In the genomic region with DNA sequence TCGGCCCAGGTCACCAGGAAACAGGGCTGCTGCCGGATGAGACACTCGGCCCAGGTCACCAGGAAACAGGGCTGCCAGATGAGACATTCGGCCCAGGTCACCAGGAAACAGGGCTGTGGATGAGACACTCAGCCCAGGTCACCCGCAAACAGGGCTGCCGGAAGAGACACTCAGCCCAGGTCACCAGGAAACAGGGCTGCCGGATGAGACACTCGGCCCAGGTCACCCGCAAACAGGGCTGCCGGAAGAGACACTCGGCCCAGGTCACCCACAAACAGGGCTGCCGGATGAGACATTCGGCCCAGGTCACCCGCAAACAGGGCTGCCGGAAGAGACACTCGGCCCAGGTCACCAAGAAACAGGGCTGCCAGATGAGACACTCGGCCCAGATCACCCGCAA, we compare ENCODE assay signal across 7 cellular contexts. TPM values are rescaled to one million over a fixed set of nuclear protein-coding genes. Genes with fewer than 3 reads are reported as not detected.
DNase-seq lines count a peak whose midpoint lies in the region; ATAC-seq, FAIRE-seq and TF ChIP-seq lines count a peak whose summit lies in the region.
"Not testable (repeated sequence)": the region's sequence is repeated elsewhere in the genome, so short reads cannot be mapped to it uniquely, and the experiment has no call there.

No MANE protein-coding gene starts in this region.

- H4K8ac ChIP-seq in mesenchymal stem cell (ENCODE audit: low read length) = peak overlapping the region; percentile 39
- not testable (repeated sequence) for H4K8ac ChIP-seq in neuronal stem cell (ENCODE audit: low read depth, low read length)

- H3K27me3 ChIP-seq in AG04450 (ENCODE audit: control insufficient read depth, insufficient read depth, low read length); endothelial cell of umbilical vein (ENCODE audit: control insufficient read depth in 2 of 2, insufficient read depth in 2 of 2, low read length in 2 of 2); mesenchymal stem cell (ENCODE audit: control insufficient read depth in 1 of 2, insufficient read depth in 1 of 2, low read length in 2 of 2); neuronal stem cell (ENCODE audit: control insufficient read depth in 3 of 3, insufficient read depth in 3 of 3, low read depth in 1 of 3, low read length in 3 of 3): not testable (repeated sequence)

- not testable (repeated sequence) for FAIRE-seq in endothelial cell of umbilical vein (lab: Jason Lieb, UNC)

- not testable (repeated sequence) for ATAC-seq in WTC11; stimulated activated effector memory CD8-positive, alpha-beta T cell treated with anti-CD3 and anti-CD28 coated beads, Interleukin-12 subunit alpha, Interleukin-12 subunit beta, amount 100 ng/mL, for 72 hours

- H3K4ac ChIP-seq in mesenchymal stem cell (ENCODE audit: low read depth in 1 of 2, low read length in 2 of 2) = peak overlapping the region in 1 of 2 experiments; percentile 51
- not testable (repeated sequence) for H3K4ac ChIP-seq in neuronal stem cell (ENCODE audit: low read length)

- WGBS in mesenchymal stem cell = 96% methylated on average over 18 of the region's 18 CpGs
- no CpG with 5 or more reads among the region's 18 CpGs for WGBS in neuronal stem cell (ENCODE audit: extremely low coverage in 2 of 2, insufficient read length in 2 of 2, insufficient replicate concordance in 1 of 2), 2 donors

- dilution Hi-C loops in endothelial cell of umbilical vein (cut with MboI; ENCODE audit: extremely low pct_ligation_motif_present, low sequenced_read_pairs) = not testable (repeated sequence)

- not testable (repeated sequence) for BruUV-seq in endothelial cell of umbilical vein (replicated peaks; lab: Mats Ljungman, UMichigan)

- H4K20me1 ChIP-seq in endothelial cell of umbilical vein (replicated peaks; ENCODE audit: control insufficient read depth, extremely low read depth, insufficient read depth, low read length) = not testable (repeated sequence)

- not testable (repeated sequence) for H2BK120ac ChIP-seq in mesenchymal stem cell (ENCODE audit: low read depth, low read length); neuronal stem cell (ENCODE audit: low read depth, low read length)

- intact Hi-C loops in endothelial cell of umbilical vein (cut with micrococcal nuclease) = loop anchor here (5.0 kb wide), 1 partner anchor 274 kb away; no protein-coding TSS in a partner anchor

- not testable (repeated sequence) for H3K4me3 ChIP-seq in AG04450 (ENCODE audit: low read depth, low read length); coronary artery; endothelial cell of umbilical vein (replicated peaks in 1 of 3; ENCODE audit: insufficient read depth in 1 of 3, low read depth in 1 of 3, low read length in 3 of 3); mesenchymal stem cell (ENCODE audit: insufficient read depth in 1 of 2, low read depth in 1 of 2, low read length in 2 of 2); neuronal stem cell (ENCODE audit: low read length in 2 of 2)

- H2BK15ac ChIP-seq in mesenchymal stem cell (ENCODE audit: low read depth, poor library complexity, severe bottlenecking); neuronal stem cell (ENCODE audit: low read length): not testable (repeated sequence)

- not testable (repeated sequence) for H3K36me3 Mint-ChIP-seq in WTC11; stimulated activated effector memory CD8-positive, alpha-beta T cell treated with anti-CD3 and anti-CD28 coated beads, Interleukin-12 subunit alpha, Interleukin-12 subunit beta, amount 100 ng/mL, for 72 hours

- not testable (repeated sequence) for H3K27me3 Mint-ChIP-seq in WTC11 (ENCODE audit: low read depth)

- not testable (repeated sequence) for H2AK5ac ChIP-seq in mesenchymal stem cell (ENCODE audit: low read length, severe bottlenecking); neuronal stem cell (ENCODE audit: low read depth, low read length)

- H3K9me3 Mint-ChIP-seq in WTC11; stimulated activated effector memory CD8-positive, alpha-beta T cell treated with anti-CD3 and anti-CD28 coated beads, Interleukin-12 subunit alpha, Interleukin-12 subunit beta, amount 100 ng/mL, for 72 hours: not testable (repeated sequence)

- not testable (repeated sequence) for H4K91ac ChIP-seq in mesenchymal stem cell (ENCODE audit: low read length); neuronal stem cell (ENCODE audit: low read depth, low read length, poor library complexity)

- H3K4me2 ChIP-seq in endothelial cell of umbilical vein (ENCODE audit: insufficient read depth, low read length); mesenchymal stem cell (ENCODE audit: low read length, poor library complexity, severe bottlenecking); neuronal stem cell (ENCODE audit: insufficient read depth, low read length, poor library complexity, severe bottlenecking): not testable (repeated sequence)

- not testable (repeated sequence) for DNase-seq in AG04450 (ENCODE audit: low read depth, low spot score); WTC11 (ENCODE audit: low spot score); endothelial cell of umbilical vein (ENCODE audit: low read depth, low spot score); mesenchymal stem cell; neuronal stem cell (ENCODE audit: low spot score); stimulated activated effector memory CD8-positive, alpha-beta T cell treated with anti-CD3 and anti-CD28 coated beads, Interleukin-12 subunit alpha, Interleukin-12 subunit beta, amount 100 ng/mL, for 72 hours (ENCODE audit: low spot score in 2 of 2)
- peak; percentile 11 for DNase-seq in coronary artery (ENCODE audit: low spot score)

- POLR2A ChIA-PET in AG04450 (lab: Yijun Ruan, JAX); WTC11 (lab: Charles Lee): not testable (repeated sequence)
- POLR2A ChIA-PET in endothelial cell of umbilical vein (lab: Charles Lee) = interaction anchor here (1.5 kb wide), 1 partner anchor 21 kb away, joined by 3 read pairs; a partner anchor contains a TSS

- peaks cover 39% of the 10 kb centered on the region for H3K4me1 Mint-ChIP-seq in WTC11
- H3K4me1 Mint-ChIP-seq in stimulated activated effector memory CD8-positive, alpha-beta T cell treated with anti-CD3 and anti-CD28 coated beads, Interleukin-12 subunit alpha, Interleukin-12 subunit beta, amount 100 ng/mL, for 72 hours = peaks cover 32% of the 10 kb centered on the region

- peaks cover 100% of the 10 kb centered on the region for H3K79me2 ChIP-seq in endothelial cell of umbilical vein (ENCODE audit: control insufficient read depth, insufficient read depth, low read length)

- H3K4me3 Mint-ChIP-seq in WTC11; stimulated activated effector memory CD8-positive, alpha-beta T cell treated with anti-CD3 and anti-CD28 coated beads, Interleukin-12 subunit alpha, Interleukin-12 subunit beta, amount 100 ng/mL, for 72 hours: not testable (repeated sequence)

- TF ChIP-seq CTCF in AG04450 (IDR thresholded peaks at IDR 0.05; ENCODE audit: low read depth, low read length); WTC11 (IDR thresholded peaks at IDR 0.05); coronary artery (IDR thresholded peaks at IDR 0.05); endothelial cell of umbilical vein (IDR thresholded peaks at IDR 0.05; ENCODE audit: extremely low read depth in 1 of 2, insufficient read depth in 1 of 2, low read depth in 1 of 2, low read length in 2 of 2): not testable (repeated sequence)

- H3K27ac Mint-ChIP-seq in WTC11 = peak overlapping the region; percentile 30
- peak overlapping the region; percentile 81 for H3K27ac Mint-ChIP-seq in stimulated activated effector memory CD8-positive, alpha-beta T cell treated with anti-CD3 and anti-CD28 coated beads, Interleukin-12 subunit alpha, Interleukin-12 subunit beta, amount 100 ng/mL, for 72 hours

- not testable (repeated sequence) for H2BK5ac ChIP-seq in mesenchymal stem cell (ENCODE audit: low read depth, low read length, poor library complexity, severe bottlenecking); neuronal stem cell (ENCODE audit: low read length)

- H3K14ac ChIP-seq in mesenchymal stem cell (ENCODE audit: low read length in 2 of 2); neuronal stem cell (ENCODE audit: low read length): not testable (repeated sequence)

- not testable (repeated sequence) for H2BK12ac ChIP-seq in mesenchymal stem cell (ENCODE audit: low read length in 2 of 2); neuronal stem cell (ENCODE audit: low read length)

- CTCF ChIA-PET in AG04450 (lab: Charles Lee) = not testable (repeated sequence)
- CTCF ChIA-PET in WTC11 (lab: Charles Lee) = interaction anchor here (1.0 kb wide), 3 partner anchors 9 to 114 kb away, joined by 3 to 5 read pairs (median 3); no protein-coding TSS in a partner anchor
- CTCF ChIA-PET in endothelial cell of umbilical vein (lab: Charles Lee) = interaction anchor here (1.4 to 1.5 kb wide), 2 partner anchors 12 to 14 kb away, joined by 3 read pairs; no protein-coding TSS in a partner anchor

- H3K9me3 ChIP-seq in AG04450 (ENCODE audit: control insufficient read depth, insufficient read depth, low read length); endothelial cell of umbilical vein (replicated peaks; ENCODE audit: control insufficient read depth, insufficient read depth, low read length); mesenchymal stem cell (ENCODE audit: control insufficient read depth, low read length); neuronal stem cell (replicated peaks in 1 of 2; ENCODE audit: control insufficient read depth in 2 of 2, insufficient read depth in 1 of 2, low read depth in 1 of 2, low read length in 2 of 2): not testable (repeated sequence)

- H3K23ac ChIP-seq in mesenchymal stem cell (ENCODE audit: low read length in 2 of 2); neuronal stem cell (ENCODE audit: low read depth, low read length, poor library complexity): not testable (repeated sequence)

- H3K79me1 ChIP-seq in mesenchymal stem cell (replicated peaks; ENCODE audit: low read length, poor library complexity, severe bottlenecking); neuronal stem cell (ENCODE audit: low read depth, low read length): not testable (repeated sequence)

- H3K18ac ChIP-seq in mesenchymal stem cell (ENCODE audit: low read depth in 1 of 2, low read length in 2 of 2) (peak overlapping the region in 1 of 2 experiments; percentile 68), neuronal stem cell (ENCODE audit: low read length) (peak overlapping the region; percentile 51)

- H3K27ac ChIP-seq in AG04450 (ENCODE audit: low read depth, low read length) (peak overlapping the region; percentile 21), endothelial cell of umbilical vein (ENCODE audit: insufficient read depth, low read depth, low read length) (peak overlapping the region; percentile 73)
- H3K27ac ChIP-seq in coronary artery; mesenchymal stem cell (ENCODE audit: low read length, poor library complexity, severe bottlenecking); neuronal stem cell (replicated peaks; ENCODE audit: low read length): not testable (repeated sequence)

- H3K36me3 ChIP-seq in endothelial cell of umbilical vein (ENCODE audit: control insufficient read depth in 2 of 2, extremely low read depth in 1 of 2, insufficient read depth in 2 of 2, low read length in 2 of 2); mesenchymal stem cell (ENCODE audit: control insufficient read depth in 1 of 2, insufficient read depth in 2 of 2, low read depth in 1 of 2, low read length in 2 of 2); neuronal stem cell (replicated peaks in 1 of 2; ENCODE audit: control insufficient read depth in 2 of 2, insufficient read depth in 2 of 2, low read length in 2 of 2): not testable (repeated sequence)

- TF ChIP-seq POLR2A in endothelial cell of umbilical vein (IDR thresholded peaks at IDR 0.05; ENCODE audit: low read depth, low read length) = not testable (repeated sequence)

- not testable (repeated sequence) for H3K9ac ChIP-seq in endothelial cell of umbilical vein (replicated peaks; ENCODE audit: extremely low read depth, insufficient read depth, low read length); mesenchymal stem cell (ENCODE audit: low read length); neuronal stem cell (ENCODE audit: low read depth, low read length, poor library complexity)

- not testable (repeated sequence) for H3K9me1 ChIP-seq in endothelial cell of umbilical vein (replicated peaks; ENCODE audit: control insufficient read depth, extremely low read depth, insufficient read depth, low read length)

- peaks cover 25% of the 10 kb centered on the region for H3K4me1 ChIP-seq in endothelial cell of umbilical vein (ENCODE audit: control insufficient read depth, extremely low read depth, insufficient read depth, low read length)
- H3K4me1 ChIP-seq in mesenchymal stem cell (ENCODE audit: control insufficient read depth, insufficient read depth, low read depth, low read length); neuronal stem cell (ENCODE audit: control insufficient read depth in 2 of 2, insufficient read depth in 1 of 2, low read depth in 1 of 2, low read length in 2 of 2): not testable (repeated sequence)

- not testable (repeated sequence) for H2AFZ ChIP-seq in endothelial cell of umbilical vein (ENCODE audit: low read depth, low read length); mesenchymal stem cell (ENCODE audit: low read depth, low read length); neuronal stem cell (ENCODE audit: low read length)

RNA-seq across cellular contexts. Expression of a gene that starts 21.5 kb away (rescaled TPM):
- polyA plus RNA-seq in AG04450 (2011; rRNA removed) (57.9 and 61.7 TPM in 2 replicates), endothelial cell of umbilical vein (28.9 and 32.3 TPM in 2 replicates)
- 77.9 and 84.3 TPM in 2 replicates for polyA minus RNA-seq in AG04450 (2011; rRNA and poly(A)+ RNA removed)
- total RNA-seq in WTC11 (2021) (17.6 to 23.6 TPM (median 18.0 TPM) in 3 replicates), endothelial cell of umbilical vein (93.3 and 103 TPM in 2 replicates)
- 36.1 and 36.5 TPM in 2 replicates for polyA plus RNA-seq in endothelial cell of umbilical vein (2011; cell fraction: cytosol; rRNA removed)
- 101 and 102 TPM in 2 replicates for polyA plus RNA-seq in endothelial cell of umbilical vein (2011; cell fraction: nucleus; rRNA removed)
- polyA plus RNA-seq in endothelial cell of umbilical vein (2012) = 57.8 and 58.4 TPM in 2 replicates
- 63.7 and 66.1 TPM in 2 replicates for polyA minus RNA-seq in endothelial cell of umbilical vein
- polyA minus RNA-seq in endothelial cell of umbilical vein (2011; cell fraction: cytosol; rRNA and poly(A)+ RNA removed) = 7.4 TPM
- polyA minus RNA-seq in endothelial cell of umbilical vein (2011; cell fraction: nucleus; rRNA and poly(A)+ RNA removed) = 108 and 116 TPM in 2 replicates
- 19.0 TPM for polyA plus RNA-seq in mesenchymal stem cell (2013, experiment 1 of 2)
- 19.1 TPM for polyA plus RNA-seq in mesenchymal stem cell (2013, experiment 2 of 2)
- 4.6 TPM for polyA plus RNA-seq in neuronal stem cell (2013, experiment 1 of 2)
- 4.6 TPM for polyA plus RNA-seq in neuronal stem cell (2013, experiment 2 of 2)
